8 cellular contexts compared by ENCODE assay signal in the genomic region with DNA sequence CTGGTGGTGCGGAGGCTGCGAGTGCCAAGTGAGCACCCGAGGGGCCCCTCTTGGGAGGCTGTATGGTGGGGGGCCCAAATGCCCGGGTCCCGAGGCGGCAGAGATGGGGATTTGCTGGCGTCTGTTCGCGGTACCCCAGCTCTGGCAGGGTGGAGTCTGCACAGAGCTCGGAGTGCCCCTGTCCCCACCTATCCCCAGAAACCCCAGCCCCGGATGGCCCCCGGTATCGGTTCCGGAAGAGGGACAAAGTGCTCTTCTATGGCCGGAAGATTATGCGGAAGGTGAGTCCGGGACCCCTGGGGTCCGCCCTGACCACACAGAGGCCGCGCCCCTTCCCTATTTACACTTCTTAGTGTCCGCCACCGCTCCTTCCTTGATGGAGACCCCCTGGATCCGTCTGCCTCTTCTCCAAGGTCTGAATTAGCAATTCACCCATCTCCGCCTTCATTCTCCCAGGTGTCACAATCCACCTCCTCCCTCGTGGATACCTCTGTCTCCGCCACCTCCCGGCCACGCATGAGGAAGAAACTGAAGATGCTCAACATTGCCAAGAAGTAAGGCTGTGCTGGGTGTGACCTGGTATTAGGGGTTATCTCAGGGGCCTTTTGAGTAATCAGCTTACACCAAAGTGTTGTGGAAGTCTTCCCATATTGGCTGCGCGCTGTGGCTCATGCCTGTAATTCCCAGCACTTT. TPM values are rescaled to one million over a fixed set of nuclear protein-coding genes. Genes with fewer than 3 reads are reported as not detected.
A peak's percentile ranks its signal among the peaks of the same experiment; 100 is the strongest.
DNase-seq lines count a peak whose midpoint lies in the region; ATAC-seq and TF ChIP-seq lines count a peak whose summit lies in the region.

No MANE protein-coding gene starts in this region.

- peak overlapping the region; percentile 92 for H3K4me3 Mint-ChIP-seq in activated T-cell treated with anti-CD3 and anti-CD28 coated beads, Interleukin-2, amount 50 U/mL, for 4 hours
- peak overlapping the region; percentile 97 for H3K4me3 Mint-ChIP-seq in WTC11
- peak overlapping the region; percentile 95 for H3K4me3 Mint-ChIP-seq in stimulated activated memory B cell treated with anti-CD40 and anti-IgM and Interleukin-4, amounts not matched to agents 10 μg/mL and 1 μg/mL and 100 μg/mL, for 72 hours

- peaks cover 6% of the 10 kb centered on the region for H3K36me3 Mint-ChIP-seq in activated T-cell treated with anti-CD3 and anti-CD28 coated beads, Interleukin-2, amount 50 U/mL, for 4 hours (ENCODE audit: insufficient read depth)
- peaks cover 16% of the 10 kb centered on the region for H3K36me3 Mint-ChIP-seq in WTC11
- peaks cover 24% of the 10 kb centered on the region for H3K36me3 Mint-ChIP-seq in stimulated activated memory B cell treated with anti-CD40 and anti-IgM and Interleukin-4, amounts not matched to agents 10 μg/mL and 1 μg/mL and 100 μg/mL, for 72 hours

- no peaks in the 10 kb centered on the region for H3K27me3 ChIP-seq in right cardiac atrium (ENCODE audit: control insufficient read depth, insufficient read depth)

- H3K27me3 Mint-ChIP-seq in activated T-cell treated with anti-CD3 and anti-CD28 coated beads, Interleukin-2, amount 50 U/mL, for 4 hours (ENCODE audit: low read depth) = no peaks in the 10 kb centered on the region
- no peaks in the 10 kb centered on the region for H3K27me3 Mint-ChIP-seq in WTC11 (ENCODE audit: low read depth)
- H3K27me3 Mint-ChIP-seq in stimulated activated memory B cell treated with anti-CD40 and anti-IgM and Interleukin-4, amounts not matched to agents 10 μg/mL and 1 μg/mL and 100 μg/mL, for 72 hours = no peaks in the 10 kb centered on the region

- no peaks in the 10 kb centered on the region for H3K9me3 ChIP-seq in right cardiac atrium (ENCODE audit: control insufficient read depth, low read length)

- no peak for DNase-seq in activated T-cell treated with anti-CD3 and anti-CD28 coated beads, Interleukin-2, amount 50 U/mL, for 4 hours
- no peak for DNase-seq in activated T-cell treated with anti-CD3 and anti-CD28 coated beads, Interleukin-2, amount 50 U/mL, for 48 hours
- no peak for DNase-seq in WTC11 (ENCODE audit: low spot score)
- DNase-seq in right cardiac atrium = no peak
- DNase-seq in NCI-H2029 (lab: John Stamatoyannopoulos, UW) = no peak
- no peak for DNase-seq in DMS79 treated with DMSO at 0.1 percent for 48 hours (lab: John Stamatoyannopoulos, UW)
- no peak for DNase-seq in UCSD-AML1 (lab: John Stamatoyannopoulos, UW; ENCODE audit: unreplicated experiment)

- no peaks in the 10 kb centered on the region for H3K4me1 ChIP-seq in right cardiac atrium (ENCODE audit: control insufficient read depth, insufficient read depth, low read length)

- TF ChIP-seq CTCF in WTC11 (IDR thresholded peaks at IDR 0.05) = no peak

- peak overlapping the region; percentile 53 for H3K4me3 ChIP-seq in right cardiac atrium (ENCODE audit: low read length)

- H3K27ac Mint-ChIP-seq in WTC11 = peak overlapping the region; percentile 30; the same call in 1 of the 2 replicates
- H3K27ac Mint-ChIP-seq in stimulated activated memory B cell treated with anti-CD40 and anti-IgM and Interleukin-4, amounts not matched to agents 10 μg/mL and 1 μg/mL and 100 μg/mL, for 72 hours = peak overlapping the region; percentile 90

- no peak overlapping the region for H3K27ac ChIP-seq in right cardiac atrium (ENCODE audit: low read length)

- POLR2A ChIA-PET in WTC11 (lab: Charles Lee) = no interaction called here

- no peaks in the 10 kb centered on the region for H3K9me3 Mint-ChIP-seq in activated T-cell treated with anti-CD3 and anti-CD28 coated beads, Interleukin-2, amount 50 U/mL, for 4 hours
- no peaks in the 10 kb centered on the region for H3K9me3 Mint-ChIP-seq in WTC11
- no peaks in the 10 kb centered on the region for H3K9me3 Mint-ChIP-seq in stimulated activated memory B cell treated with anti-CD40 and anti-IgM and Interleukin-4, amounts not matched to agents 10 μg/mL and 1 μg/mL and 100 μg/mL, for 72 hours

- peak in 1 of 2 donors; percentile 2 for ATAC-seq in activated T-cell treated with anti-CD3 and anti-CD28 coated beads, Interleukin-2, amount 50 U/mL, for 4 hours
- no peak for ATAC-seq in WTC11
- ATAC-seq in right cardiac atrium = peak in 1 of 2 donors; percentile 1
- ATAC-seq in stimulated activated memory B cell treated with anti-CD40 and anti-IgM and Interleukin-4, amounts not matched to agents 10 μg/mL and 1 μg/mL and 100 μg/mL, for 72 hours = peak; percentile 2

- CTCF ChIA-PET in WTC11 (lab: Charles Lee) = interaction anchor here (1.1 to 1.8 kb wide), 3 partner anchors 14 to 74 kb away, joined by 7 to 11 read pairs (median 9); a partner anchor contains a TSS

- intact Hi-C loops in right cardiac atrium (cut with DNase I) = no loop called here

- 17% methylated on average over 30 of the region's 30 CpGs for WGBS in right cardiac atrium

- peaks cover 15% of the 10 kb centered on the region for H3K4me1 Mint-ChIP-seq in activated T-cell treated with anti-CD3 and anti-CD28 coated beads, Interleukin-2, amount 50 U/mL, for 4 hours (ENCODE audit: low read depth)
- peaks cover 4% of the 10 kb centered on the region; the same call in 1 of the 2 replicates for H3K4me1 Mint-ChIP-seq in WTC11
- H3K4me1 Mint-ChIP-seq in stimulated activated memory B cell treated with anti-CD40 and anti-IgM and Interleukin-4, amounts not matched to agents 10 μg/mL and 1 μg/mL and 100 μg/mL, for 72 hours = peaks cover 36% of the 10 kb centered on the region

TF ChIP-seq in WTC11, 78 proteins besides CTCF, POLR2A, EP300 and RAD21:
- TF ChIP-seq, protein P1, sequence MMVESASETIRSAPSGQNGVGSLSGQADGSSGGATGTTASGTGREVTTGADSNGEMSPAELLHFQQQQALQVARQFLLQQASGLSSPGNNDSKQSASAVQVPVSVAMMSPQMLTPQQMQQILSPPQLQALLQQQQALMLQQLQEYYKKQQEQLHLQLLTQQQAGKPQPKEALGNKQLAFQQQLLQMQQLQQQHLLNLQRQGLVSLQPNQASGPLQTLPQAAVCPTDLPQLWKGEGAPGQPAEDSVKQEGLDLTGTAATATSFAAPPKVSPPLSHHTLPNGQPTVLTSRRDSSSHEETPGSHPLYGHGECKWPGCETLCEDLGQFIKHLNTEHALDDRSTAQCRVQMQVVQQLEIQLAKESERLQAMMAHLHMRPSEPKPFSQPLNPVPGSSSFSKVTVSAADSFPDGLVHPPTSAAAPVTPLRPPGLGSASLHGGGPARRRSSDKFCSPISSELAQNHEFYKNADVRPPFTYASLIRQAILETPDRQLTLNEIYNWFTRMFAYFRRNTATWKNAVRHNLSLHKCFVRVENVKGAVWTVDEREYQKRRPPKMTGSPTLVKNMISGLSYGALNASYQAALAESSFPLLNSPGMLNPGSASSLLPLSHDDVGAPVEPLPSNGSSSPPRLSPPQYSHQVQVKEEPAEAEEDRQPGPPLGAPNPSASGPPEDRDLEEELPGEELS (CRISPR knock-in tag; IDR thresholded peaks at IDR 0.05) = 0 out of 2 replicates have a peak, but pooled peaks have one; percentile 1
- no peak for TF ChIP-seq NR3C1 (CRISPR knock-in tag; conservative IDR thresholded peaks at IDR 0.05; ENCODE audit: low read depth)
- 0 out of 2 replicates have a peak, but pooled peaks have one; percentile 37 for TF ChIP-seq CBFB (CRISPR knock-in tag; IDR thresholded peaks at IDR 0.05; ENCODE audit: low read depth)
- TF ChIP-seq ZNF416 (CRISPR knock-in tag; IDR thresholded peaks at IDR 0.05) = no peak

RNA-seq across cellular contexts. Expression of a gene that starts 0.6 kb away (rescaled TPM):
- total RNA-seq in activated T-cell treated with anti-CD3 and anti-CD28 coated beads, Interleukin-2, amount 50 U/mL, for 4 hours = 100 to 1,000 TPM; 106 to 121 (median 107) TPM
- total RNA-seq in WTC11 (2021) = 149 to 156 TPM (median 150 TPM) in 3 replicates
- total RNA-seq in right cardiac atrium = 10 to 100 TPM; 53.4 to 70.9 (median 65.4) TPM
- 33.5 TPM for polyA plus RNA-seq in right cardiac atrium

RNA-seq across cellular contexts. Expression of a gene that starts 13.7 kb away (rescaled TPM):
- 10 to 100 TPM; 20.5 to 27.4 (median 22.6) TPM for total RNA-seq in activated T-cell treated with anti-CD3 and anti-CD28 coated beads, Interleukin-2, amount 50 U/mL, for 4 hours
- total RNA-seq in WTC11 (2021) (15.0 to 19.7 TPM (median 16.7 TPM) in 3 replicates), right cardiac atrium (10 to 100 TPM; 19.5 to 24.4 (median 21.8) TPM)
- polyA plus RNA-seq in right cardiac atrium = 20.7 TPM

RNA-seq across cellular contexts. Expression of a gene that starts 20.2 kb away (rescaled TPM):
- total RNA-seq in activated T-cell treated with anti-CD3 and anti-CD28 coated beads, Interleukin-2, amount 50 U/mL, for 4 hours = 1 to 10 TPM; 4.8 to 5.6 (median 5.1) TPM
- 37.5 to 47.5 TPM (median 47.3 TPM) in 3 replicates for total RNA-seq in WTC11 (2021)
- 100 to 1,000 TPM; 101 to 120 (median 115) TPM for total RNA-seq in right cardiac atrium
- 143 TPM for polyA plus RNA-seq in right cardiac atrium

RNA-seq across cellular contexts. Expression of a gene that starts 47.3 kb away (rescaled TPM):
- total RNA-seq in activated T-cell treated with anti-CD3 and anti-CD28 coated beads, Interleukin-2, amount 50 U/mL, for 4 hours = 1 to 10 TPM in 1 of 3 donors, under 1 TPM in 2; 0.76 to 1.1 (median 0.90) TPM
- total RNA-seq in WTC11 (2021) = 4.3 to 5.9 TPM (median 5.7 TPM) in 3 replicates
- 1 to 10 TPM; 1.5 to 2.5 (median 2.3) TPM for total RNA-seq in right cardiac atrium
- polyA plus RNA-seq in right cardiac atrium = 3.2 TPM

RNA-seq across cellular contexts. Expression of a gene that starts 59.5 kb away (rescaled TPM):
- under 1 TPM; 0.34 to 0.38 (median 0.38) TPM for total RNA-seq in activated T-cell treated with anti-CD3 and anti-CD28 coated beads, Interleukin-2, amount 50 U/mL, for 4 hours
- total RNA-seq in WTC11 (2021) (27.8 to 34.6 TPM (median 32.1 TPM) in 3 replicates), right cardiac atrium (under 1 TPM; 0.20 to 0.71 (median 0.38) TPM)
- polyA plus RNA-seq in right cardiac atrium = 0.29 TPM
